ENCODE assay signal across 11 cellular contexts in the genomic region with DNA sequence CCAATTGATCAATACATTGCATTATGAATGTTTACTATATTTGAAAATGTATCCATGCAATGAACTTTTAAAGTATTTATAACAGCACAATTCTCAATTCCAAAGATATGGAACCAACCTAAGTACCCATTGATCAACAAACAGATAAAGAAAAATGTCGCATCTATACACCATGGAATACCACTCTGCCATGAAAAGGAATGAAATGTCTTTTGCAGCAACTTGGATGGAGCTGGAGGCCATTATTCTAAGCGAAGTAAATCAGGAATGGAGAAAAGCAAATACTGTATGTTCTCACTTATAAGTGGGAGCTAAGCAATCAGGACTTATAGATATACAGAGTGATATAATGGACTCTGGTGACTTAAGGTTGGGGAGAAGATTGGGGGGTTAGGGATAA.
"Had no signal": no experiment of that assay in that cellular context is flagged by ENCODE, and none has a peak within 500 bp of the region (broad histone marks: within the 10 kb centered on the region; RNA-seq: fewer than 3 reads in every experiment).

No MANE protein-coding gene starts in this region.

- H3K4me2 ChIP-seq: GM23338 had no signal

- H3K9ac ChIP-seq: GM23248 had no signal

- H3K27ac ChIP-seq: GM23248 had no signal

- FAIRE-seq: H1, H54 had no signal

- H2AFZ ChIP-seq: GM23248, GM23338 had no signal

- ATAC-seq: GM23338, HCT116 had no signal

- DNase-seq: GM23248, GOT3, H7, H9, HCEC 1CT, HFFc6 had no signal

- H3K9me3 ChIP-seq: HAP-1 had no signal

- H3K4me3 ChIP-seq: GM23248, GM23338, HAP-1 had no signal
